In the genomic region with DNA sequence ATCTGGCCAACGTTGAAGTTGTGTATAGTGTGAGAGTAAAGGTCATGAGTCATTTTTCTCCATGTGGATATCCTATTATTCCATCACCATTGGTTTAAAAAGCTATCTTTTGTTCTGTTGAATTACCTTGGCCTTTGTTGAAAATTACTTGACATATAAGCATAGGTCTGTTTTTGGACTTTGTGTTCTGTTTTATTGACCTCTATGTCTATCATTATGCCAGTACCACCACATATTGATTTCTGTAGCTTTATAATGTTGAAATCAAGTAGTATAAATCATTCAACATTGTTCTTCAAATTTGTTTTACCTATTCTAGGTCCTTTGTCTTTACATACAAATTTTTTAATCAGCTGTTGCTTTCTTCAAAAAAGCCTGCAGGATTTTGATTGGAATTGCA, we compare ENCODE assay signal across 8 cellular contexts.
"Had no signal": no experiment of that assay in that cellular context is flagged by ENCODE, and none has a peak within 500 bp of the region (broad histone marks: within the 10 kb centered on the region; RNA-seq: fewer than 3 reads in every experiment).

No MANE protein-coding gene starts in this region.

- H3K36me3 ChIP-seq: HAP-1 had no signal

- H3K4me3 ChIP-seq: GM23248, HAP-1 had no signal

- H3K27ac ChIP-seq: GM23248, HL-60 had no signal

- H3K9me3 Mint-ChIP-seq: HFFc6 had no signal

- H2AFZ ChIP-seq: GM23248 had no signal

- H3K9me3 ChIP-seq: HAP-1 had no signal

- H3K27ac Mint-ChIP-seq: HFFc6 had no signal

- ATAC-seq: HCT116 had no signal

- DNase-seq: GM23248, GOT3, H7, HFFc6, IMR-90 had no signal

- H3K9ac ChIP-seq: GM23248 had no signal

- H3K4me3 Mint-ChIP-seq: HFFc6 had no signal
